Comparison of ENCODE assay signal across 1 cellular context in genomic region chr20:62913043-62913630, GRCh38.
TF ChIP-seq lines count a peak whose summit lies in the region.

No MANE protein-coding gene starts in this region.

TF ChIP-seq in HepG2, 621 proteins besides CTCF, POLR2A, EP300 and RAD21 (continued from another document and continues in another):
- TF ChIP-seq, protein P1, sequence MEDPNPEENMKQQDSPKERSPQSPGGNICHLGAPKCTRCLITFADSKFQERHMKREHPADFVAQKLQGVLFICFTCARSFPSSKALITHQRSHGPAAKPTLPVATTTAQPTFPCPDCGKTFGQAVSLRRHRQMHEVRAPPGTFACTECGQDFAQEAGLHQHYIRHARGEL (CRISPR knock-in tag; IDR thresholded peaks at IDR 0.05) = no peak
- TF ChIP-seq, protein P2, sequence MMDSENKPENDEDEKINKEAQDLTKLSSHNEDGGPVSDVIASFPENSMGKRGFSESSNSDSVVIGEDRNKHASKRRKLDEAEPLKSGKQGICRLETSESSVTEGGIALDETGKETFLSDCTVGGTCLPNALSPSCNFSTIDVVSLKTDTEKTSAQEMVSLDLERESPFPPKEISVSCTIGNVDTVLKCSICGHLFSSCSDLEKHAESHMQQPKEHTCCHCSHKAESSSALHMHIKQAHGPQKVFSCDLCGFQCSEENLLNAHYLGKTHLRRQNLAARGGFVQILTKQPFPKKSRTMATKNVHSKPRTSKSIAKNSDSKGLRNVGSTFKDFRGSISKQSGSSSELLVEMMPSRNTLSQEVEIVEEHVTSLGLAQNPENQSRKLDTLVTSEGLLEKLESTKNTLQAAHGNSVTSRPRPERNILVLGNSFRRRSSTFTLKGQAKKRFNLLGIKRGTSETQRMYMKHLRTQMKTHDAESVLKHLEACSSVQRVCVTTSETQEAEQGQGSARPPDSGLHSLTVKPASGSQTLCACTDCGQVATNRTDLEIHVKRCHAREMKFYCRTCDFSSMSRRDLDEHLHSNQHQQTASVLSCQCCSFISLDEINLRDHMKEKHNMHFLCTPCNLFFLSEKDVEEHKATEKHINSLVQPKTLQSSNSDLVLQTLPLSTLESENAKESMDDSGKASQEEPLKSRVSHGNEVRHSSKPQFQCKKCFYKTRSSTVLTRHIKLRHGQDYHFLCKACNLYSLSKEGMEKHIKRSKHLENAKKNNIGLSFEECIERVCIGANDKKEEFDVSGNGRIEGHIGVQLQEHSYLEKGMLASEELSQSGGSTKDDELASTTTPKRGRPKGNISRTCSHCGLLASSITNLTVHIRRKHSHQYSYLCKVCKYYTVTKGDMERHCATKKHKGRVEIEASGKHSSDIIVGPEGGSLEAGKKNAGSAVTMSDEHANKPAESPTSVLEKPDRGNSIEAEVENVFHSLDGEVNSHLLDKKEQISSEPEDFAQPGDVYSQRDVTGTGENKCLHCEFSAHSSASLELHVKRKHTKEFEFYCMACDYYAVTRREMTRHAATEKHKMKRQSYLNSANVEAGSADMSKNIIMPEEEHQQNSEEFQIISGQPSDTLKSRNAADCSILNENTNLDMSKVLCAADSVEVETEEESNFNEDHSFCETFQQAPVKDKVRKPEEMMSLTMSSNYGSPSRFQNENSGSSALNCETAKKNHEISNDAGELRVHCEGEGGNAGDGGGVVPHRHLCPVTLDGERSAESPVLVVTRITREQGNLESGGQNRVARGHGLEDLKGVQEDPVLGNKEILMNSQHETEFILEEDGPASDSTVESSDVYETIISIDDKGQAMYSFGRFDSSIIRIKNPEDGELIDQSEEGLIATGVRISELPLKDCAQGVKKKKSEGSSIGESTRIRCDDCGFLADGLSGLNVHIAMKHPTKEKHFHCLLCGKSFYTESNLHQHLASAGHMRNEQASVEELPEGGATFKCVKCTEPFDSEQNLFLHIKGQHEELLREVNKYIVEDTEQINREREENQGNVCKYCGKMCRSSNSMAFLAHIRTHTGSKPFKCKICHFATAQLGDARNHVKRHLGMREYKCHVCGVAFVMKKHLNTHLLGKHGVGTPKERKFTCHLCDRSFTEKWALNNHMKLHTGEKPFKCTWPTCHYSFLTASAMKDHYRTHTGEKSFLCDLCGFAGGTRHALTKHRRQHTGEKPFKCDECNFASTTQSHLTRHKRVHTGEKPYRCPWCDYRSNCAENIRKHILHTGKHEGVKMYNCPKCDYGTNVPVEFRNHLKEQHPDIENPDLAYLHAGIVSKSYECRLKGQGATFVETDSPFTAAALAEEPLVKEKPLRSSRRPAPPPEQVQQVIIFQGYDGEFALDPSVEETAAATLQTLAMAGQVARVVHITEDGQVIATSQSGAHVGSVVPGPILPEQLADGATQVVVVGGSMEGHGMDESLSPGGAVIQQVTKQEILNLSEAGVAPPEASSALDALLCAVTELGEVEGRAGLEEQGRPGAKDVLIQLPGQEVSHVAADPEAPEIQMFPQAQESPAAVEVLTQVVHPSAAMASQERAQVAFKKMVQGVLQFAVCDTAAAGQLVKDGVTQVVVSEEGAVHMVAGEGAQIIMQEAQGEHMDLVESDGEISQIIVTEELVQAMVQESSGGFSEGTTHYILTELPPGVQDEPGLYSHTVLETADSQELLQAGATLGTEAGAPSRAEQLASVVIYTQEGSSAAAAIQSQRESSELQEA (CRISPR knock-in tag; IDR thresholded peaks at IDR 0.05; ENCODE audit: not compliant biosample characterization) = no peak
- TF ChIP-seq, protein P3, sequence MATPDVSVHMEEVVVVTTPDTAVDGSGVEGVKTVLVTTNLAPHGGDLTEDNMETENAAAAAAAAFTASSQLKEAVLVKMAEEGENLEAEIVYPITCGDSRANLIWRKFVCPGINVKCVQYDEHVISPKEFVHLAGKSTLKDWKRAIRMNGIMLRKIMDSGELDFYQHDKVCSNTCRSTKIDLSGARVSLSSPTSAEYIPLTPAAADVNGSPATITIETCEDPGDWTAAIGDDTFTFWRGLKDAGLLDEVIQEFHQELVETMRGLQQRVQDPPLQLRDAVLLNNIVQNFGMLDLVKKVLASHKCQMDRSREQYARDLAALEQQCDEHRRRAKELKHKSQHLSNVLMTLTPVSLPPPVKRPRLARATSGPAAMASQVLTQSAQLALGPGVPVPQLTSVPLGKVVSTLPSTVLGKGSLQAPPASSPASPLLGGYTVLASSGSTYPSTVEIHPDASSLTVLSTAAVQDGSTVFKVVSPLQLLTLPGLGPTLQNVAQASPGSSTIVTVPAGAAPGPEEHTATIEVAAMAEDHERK (CRISPR knock-in tag; IDR thresholded peaks at IDR 0.05; ENCODE audit: low read depth) = no peak
- TF ChIP-seq, protein P4, sequence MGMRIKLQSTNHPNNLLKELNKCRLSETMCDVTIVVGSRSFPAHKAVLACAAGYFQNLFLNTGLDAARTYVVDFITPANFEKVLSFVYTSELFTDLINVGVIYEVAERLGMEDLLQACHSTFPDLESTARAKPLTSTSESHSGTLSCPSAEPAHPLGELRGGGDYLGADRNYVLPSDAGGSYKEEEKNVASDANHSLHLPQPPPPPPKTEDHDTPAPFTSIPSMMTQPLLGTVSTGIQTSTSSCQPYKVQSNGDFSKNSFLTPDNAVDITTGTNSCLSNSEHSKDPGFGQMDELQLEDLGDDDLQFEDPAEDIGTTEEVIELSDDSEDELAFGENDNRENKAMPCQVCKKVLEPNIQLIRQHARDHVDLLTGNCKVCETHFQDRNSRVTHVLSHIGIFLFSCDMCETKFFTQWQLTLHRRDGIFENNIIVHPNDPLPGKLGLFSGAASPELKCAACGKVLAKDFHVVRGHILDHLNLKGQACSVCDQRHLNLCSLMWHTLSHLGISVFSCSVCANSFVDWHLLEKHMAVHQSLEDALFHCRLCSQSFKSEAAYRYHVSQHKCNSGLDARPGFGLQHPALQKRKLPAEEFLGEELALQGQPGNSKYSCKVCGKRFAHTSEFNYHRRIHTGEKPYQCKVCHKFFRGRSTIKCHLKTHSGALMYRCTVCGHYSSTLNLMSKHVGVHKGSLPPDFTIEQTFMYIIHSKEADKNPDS (CRISPR knock-in tag; IDR thresholded peaks at IDR 0.05) = no peak
- TF ChIP-seq ZSCAN12 (CRISPR knock-in tag; IDR thresholded peaks at IDR 0.05) (no peak), HINFP (CRISPR knock-in tag; IDR thresholded peaks at IDR 0.05; ENCODE audit: low read depth) (no peak), ZNF768 (CRISPR knock-in tag; IDR thresholded peaks at IDR 0.05) (no peak), SSRP1 (CRISPR knock-in tag; IDR thresholded peaks at IDR 0.05) (no peak), EEA1 (CRISPR knock-in tag; IDR thresholded peaks at IDR 0.05; ENCODE audit: borderline replicate concordance) (no peak), ZFP62 (CRISPR knock-in tag; IDR thresholded peaks at IDR 0.05) (no peak), ZNF451 (CRISPR knock-in tag; IDR thresholded peaks at IDR 0.05) (no peak), ZFP37 (CRISPR knock-in tag; IDR thresholded peaks at IDR 0.05; ENCODE audit: borderline replicate concordance) (no peak), TGIF2 (CRISPR knock-in tag; IDR thresholded peaks at IDR 0.05) (no peak), HNRNPK (IDR thresholded peaks at IDR 0.05; ENCODE audit: low read depth, low read length, poor library complexity, severe bottlenecking) (no peak), ZNF766 (CRISPR knock-in tag; IDR thresholded peaks at IDR 0.05; ENCODE audit: borderline replicate concordance) (peak; percentile 76; the same call in 1 of the 2 replicates), ZXDC (CRISPR knock-in tag; IDR thresholded peaks at IDR 0.05) (no peak), KDM5A (IDR thresholded peaks at IDR 0.05; ENCODE audit: borderline replicate concordance, low read length) (no peak), SP1 (IDR thresholded peaks at IDR 0.05) (no peak), SP1 (CRISPR knock-in tag; IDR thresholded peaks at IDR 0.05) (no peak), PRDM4 (CRISPR knock-in tag; IDR thresholded peaks at IDR 0.05; ENCODE audit: borderline replicate concordance) (no peak), ZSCAN30 (CRISPR knock-in tag; IDR thresholded peaks at IDR 0.05) (no peak), ZNF550 (CRISPR knock-in tag; IDR thresholded peaks at IDR 0.05; ENCODE audit: borderline replicate concordance) (no peak), SPEN (CRISPR knock-in tag; IDR thresholded peaks at IDR 0.05; ENCODE audit: low read depth) (no peak), ZNF317 (CRISPR knock-in tag; IDR thresholded peaks at IDR 0.05) (no peak), ARNT (IDR thresholded peaks at IDR 0.05) (no peak), NR2F1 (CRISPR knock-in tag; IDR thresholded peaks at IDR 0.05) (peak in 1 of 2 experiments; percentile 86; a peak in 2 of 4 replicates)
- TF ChIP-seq, protein P5, sequence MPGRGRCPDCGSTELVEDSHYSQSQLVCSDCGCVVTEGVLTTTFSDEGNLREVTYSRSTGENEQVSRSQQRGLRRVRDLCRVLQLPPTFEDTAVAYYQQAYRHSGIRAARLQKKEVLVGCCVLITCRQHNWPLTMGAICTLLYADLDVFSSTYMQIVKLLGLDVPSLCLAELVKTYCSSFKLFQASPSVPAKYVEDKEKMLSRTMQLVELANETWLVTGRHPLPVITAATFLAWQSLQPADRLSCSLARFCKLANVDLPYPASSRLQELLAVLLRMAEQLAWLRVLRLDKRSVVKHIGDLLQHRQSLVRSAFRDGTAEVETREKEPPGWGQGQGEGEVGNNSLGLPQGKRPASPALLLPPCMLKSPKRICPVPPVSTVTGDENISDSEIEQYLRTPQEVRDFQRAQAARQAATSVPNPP (CRISPR knock-in tag; IDR thresholded peaks at IDR 0.05) = no peak
- TF ChIP-seq, protein P6, sequence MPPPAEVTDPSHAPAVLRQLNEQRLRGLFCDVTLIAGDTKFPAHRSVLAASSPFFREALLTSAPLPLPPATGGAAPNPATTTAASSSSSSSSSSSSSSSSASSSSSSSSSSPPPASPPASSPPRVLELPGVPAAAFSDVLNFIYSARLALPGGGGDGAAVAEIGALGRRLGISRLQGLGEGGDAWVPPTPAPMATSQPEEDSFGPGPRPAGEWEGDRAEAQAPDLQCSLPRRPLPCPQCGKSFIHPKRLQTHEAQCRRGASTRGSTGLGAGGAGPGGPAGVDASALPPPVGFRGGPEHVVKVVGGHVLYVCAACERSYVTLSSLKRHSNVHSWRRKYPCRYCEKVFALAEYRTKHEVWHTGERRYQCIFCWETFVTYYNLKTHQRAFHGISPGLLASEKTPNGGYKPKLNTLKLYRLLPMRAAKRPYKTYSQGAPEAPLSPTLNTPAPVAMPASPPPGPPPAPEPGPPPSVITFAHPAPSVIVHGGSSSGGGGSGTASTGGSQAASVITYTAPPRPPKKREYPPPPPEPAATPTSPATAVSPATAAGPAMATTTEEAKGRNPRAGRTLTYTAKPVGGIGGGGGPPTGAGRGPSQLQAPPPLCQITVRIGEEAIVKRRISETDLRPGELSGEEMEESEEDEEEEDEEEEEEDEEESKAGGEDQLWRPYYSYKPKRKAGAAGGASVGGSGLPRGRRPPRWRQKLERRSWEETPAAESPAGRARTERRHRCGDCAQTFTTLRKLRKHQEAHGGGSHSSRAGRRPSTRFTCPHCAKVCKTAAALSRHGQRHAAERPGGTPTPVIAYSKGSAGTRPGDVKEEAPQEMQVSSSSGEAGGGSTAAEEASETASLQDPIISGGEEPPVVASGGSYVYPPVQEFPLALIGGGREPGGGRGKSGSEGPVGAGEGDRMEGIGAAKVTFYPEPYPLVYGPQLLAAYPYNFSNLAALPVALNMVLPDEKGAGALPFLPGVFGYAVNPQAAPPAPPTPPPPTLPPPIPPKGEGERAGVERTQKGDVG (CRISPR knock-in tag; IDR thresholded peaks at IDR 0.05; ENCODE audit: borderline replicate concordance) = no peak
- TF ChIP-seq, protein P7, sequence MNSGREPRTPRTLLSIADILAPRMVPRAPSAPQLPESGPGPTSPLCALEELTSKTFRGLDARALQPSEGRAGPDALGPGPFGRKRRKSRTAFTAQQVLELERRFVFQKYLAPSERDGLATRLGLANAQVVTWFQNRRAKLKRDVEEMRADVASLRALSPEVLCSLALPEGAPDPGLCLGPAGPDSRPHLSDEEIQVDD (CRISPR knock-in tag; IDR thresholded peaks at IDR 0.05; ENCODE audit: borderline replicate concordance) = no peak
